In genomic region chr1:54260810-54261209, GRCh38 we compare ENCODE assay signal across 22 cellular contexts.
"Had no signal": no experiment of that assay in that cellular context is flagged by ENCODE, and none has a peak within 500 bp of the region (broad histone marks: within the 10 kb centered on the region; RNA-seq: fewer than 3 reads in every experiment).

No MANE protein-coding gene starts in this region.

- H3K27ac ChIP-seq: colonic mucosa, neutrophil, pancreas, testis, upper lobe of left lung had no signal

- H3K36me3 Mint-ChIP-seq: activated CD4-positive, alpha-beta memory T cell treated with anti-CD3 and anti-CD28 coated beads for 36 hours had no signal

- H3K27me3 Mint-ChIP-seq: activated B cell treated with CpG ODN at 0.5 μM for 24 hours; activated CD4-positive, alpha-beta memory T cell treated with anti-CD3 and anti-CD28 coated beads for 36 hours; activated T-cell treated with anti-CD3 and anti-CD28 coated beads, Interleukin-2, amount 50 U/mL, for 24 hours; naive thymus-derived CD8-positive, alpha-beta T cell had no signal

- ATAC-seq: naive thymus-derived CD8-positive, alpha-beta T cell; pancreas; sciatic nerve had no signal

- H3K4me3 Mint-ChIP-seq: activated B cell treated with CpG ODN at 0.5 μM for 24 hours; activated CD4-positive, alpha-beta memory T cell treated with anti-CD3 and anti-CD28 coated beads for 36 hours; activated T-cell treated with anti-CD3 and anti-CD28 coated beads, Interleukin-2, amount 50 U/mL, for 24 hours; naive thymus-derived CD8-positive, alpha-beta T cell had no signal

- H3K9me3 Mint-ChIP-seq: activated B cell treated with CpG ODN at 0.5 μM for 24 hours; activated CD4-positive, alpha-beta memory T cell treated with anti-CD3 and anti-CD28 coated beads for 36 hours; activated T-cell treated with anti-CD3 and anti-CD28 coated beads, Interleukin-2, amount 50 U/mL, for 24 hours; naive thymus-derived CD8-positive, alpha-beta T cell had no signal

- H3K4me1 Mint-ChIP-seq: activated B cell treated with CpG ODN at 0.5 μM for 24 hours had no signal

- H3K9me3 ChIP-seq: colonic mucosa, neutrophil, pancreas, SK-N-SH, testis, upper lobe of left lung had no signal

- H3K27me3 ChIP-seq: colonic mucosa, neutrophil, pancreas, testis, upper lobe of left lung had no signal

- H3K9me2 ChIP-seq: SK-N-SH had no signal

- FAIRE-seq: endometrium, pancreas had no signal

- H3K4me2 ChIP-seq: SK-N-SH, smooth muscle cell had no signal

- DNase-seq: activated B cell treated with CpG ODN at 0.5 μM for 24 hours; activated CD4-positive, alpha-beta memory T cell treated with anti-CD3 and anti-CD28 coated beads for 36 hours; activated CD4-positive, alpha-beta T cell treated with anti-CD3 and anti-CD28 coated beads for 4 hours; activated effector memory CD4-positive, alpha-beta T cell treated with Interleukin-2 at 50 U/mL for 16 hours; activated naive CD4-positive, alpha-beta T cell treated with anti-CD3 and anti-CD28 coated beads, Interleukin-2, amount 50 U/mL, for 16 hours; activated T-cell treated with anti-CD3 and anti-CD28 coated beads, Interleukin-2, amount 50 U/mL, for 24 hours; central memory CD4-positive, alpha-beta T cell; colonic mucosa; erythroblast; foreskin melanocyte; kidney glomerular epithelial cell; mesendoderm; naive thymus-derived CD8-positive, alpha-beta T cell; SK-N-SH; stimulated activated CD4-positive, alpha-beta T cell treated with anti-CD3 and anti-CD28 coated beads, Interleukin-4, amount 100 ng/mL, for 1 hour; testis; upper lobe of left lung had no signal

- H3K4me1 ChIP-seq: colonic mucosa, pancreas had no signal

- H3K27ac Mint-ChIP-seq: activated B cell treated with CpG ODN at 0.5 μM for 24 hours; activated CD4-positive, alpha-beta memory T cell treated with anti-CD3 and anti-CD28 coated beads for 36 hours had no signal

- H3K4me3 ChIP-seq: colonic mucosa, pancreas, smooth muscle cell, testis, upper lobe of left lung had no signal

- H3K36me3 ChIP-seq: colonic mucosa, neutrophil, pancreas had no signal
